Comparison of ENCODE assay signal across 10 cellular contexts in genomic region chr1:109927908-109928307, GRCh38. TPM values are rescaled to one million over a fixed set of nuclear protein-coding genes. Genes with fewer than 3 reads are reported as not detected.
DNase-seq lines count a peak whose midpoint lies in the region; ATAC-seq and FAIRE-seq lines count a peak whose summit lies in the region.
"Had no signal": no experiment of that assay in that cellular context is flagged by ENCODE, and none has a peak within 500 bp of the region (broad histone marks: within the 10 kb centered on the region; RNA-seq: fewer than 3 reads in every experiment).

No MANE protein-coding gene starts in this region.

- ATAC-seq in GM18517 (IDR thresholded peaks at IDR 0.05; ENCODE audit: unreplicated experiment), result no peak
- ATAC-seq: activated CD4-positive, CD25-positive, alpha-beta regulatory T cell treated with anti-CD3 and anti-CD28 coated beads, Interleukin-2, amount 50 U/mL, for 24 hours had no signal

- no peak overlapping the region for H3K4me3 ChIP-seq in mesodermal cell (ENCODE audit: extremely low read depth, insufficient read depth, low read length, poor library complexity, severe bottlenecking)

- peak overlapping the region; percentile 69 for H3K27ac ChIP-seq in mesodermal cell (ENCODE audit: low read depth, low read length, severe bottlenecking)

- DNase-seq in RCC 7860 (ENCODE audit: low spot score), result peak; percentile 96
- peak; percentile 87 for DNase-seq in fibroblast of gingiva (ENCODE audit: low read depth)
- peak; percentile 49 for DNase-seq in superior temporal gyrus (ENCODE audit: extremely low spot score)
- DNase-seq in NCI-H82 treated with DMSO at 0.1 percent for 48 hours (lab: John Stamatoyannopoulos, UW; ENCODE audit: unreplicated experiment), result no peak
- DNase-seq in NOMO-1 treated with dmso at 0.1 percent for 144 hours (lab: John Stamatoyannopoulos, UW; ENCODE audit: unreplicated experiment), result no peak
- no peak for DNase-seq in RPMI8226
- DNase-seq: effector CD8-positive, alpha-beta T cell had no signal

- H3K4me1 ChIP-seq in mesodermal cell (ENCODE audit: control insufficient read depth, insufficient read depth, low read length, poor library complexity, severe bottlenecking), result peaks cover 27% of the 10 kb centered on the region

- H3K36me3 ChIP-seq in mesodermal cell (ENCODE audit: control insufficient read depth, insufficient read depth, low read length), result peaks cover 71% of the 10 kb centered on the region

- no peaks in the 10 kb centered on the region for H3K9me3 ChIP-seq in mesodermal cell (ENCODE audit: control insufficient read depth, low read length)

- WGBS in mesodermal cell (ENCODE audit: insufficient coverage in 2 of 2), 2 experiments, result 92 to 98% methylated on average over 6 of the region's 6 CpGs

- peak; percentile 96 for FAIRE-seq in RCC 7860 (lab: Jason Lieb, UNC)

RNA-seq across cellular contexts. Expression of gene CSF1, which starts 17.3 kb away (rescaled TPM):
- 19.1 TPM for polyA plus RNA-seq in mesodermal cell (2013, experiment 1 of 2)
- polyA plus RNA-seq in mesodermal cell (2013, experiment 2 of 2), result 18.8 TPM

RNA-seq across cellular contexts. Expression of gene AHCYL1, which starts 56.7 kb away (rescaled TPM):
- 148 TPM for polyA plus RNA-seq in mesodermal cell (2013, experiment 1 of 2)
- 150 TPM for polyA plus RNA-seq in mesodermal cell (2013, experiment 2 of 2)

Comparison
In these comparisons a context has a peak if more than half of its experiments do, and no peak if none do; other contexts are left out.
1. DNase-seq: peak in RCC 7860 (single experiment), fibroblast of gingiva (single experiment) and superior temporal gyrus (single experiment); none in NCI-H82 treated with DMSO at 0.1 percent for 48 hours (single experiment), NOMO-1 treated with dmso at 0.1 percent for 144 hours (single experiment) and RPMI8226 (single experiment).